ENCODE assay signal across 8 cellular contexts in the genomic region with DNA sequence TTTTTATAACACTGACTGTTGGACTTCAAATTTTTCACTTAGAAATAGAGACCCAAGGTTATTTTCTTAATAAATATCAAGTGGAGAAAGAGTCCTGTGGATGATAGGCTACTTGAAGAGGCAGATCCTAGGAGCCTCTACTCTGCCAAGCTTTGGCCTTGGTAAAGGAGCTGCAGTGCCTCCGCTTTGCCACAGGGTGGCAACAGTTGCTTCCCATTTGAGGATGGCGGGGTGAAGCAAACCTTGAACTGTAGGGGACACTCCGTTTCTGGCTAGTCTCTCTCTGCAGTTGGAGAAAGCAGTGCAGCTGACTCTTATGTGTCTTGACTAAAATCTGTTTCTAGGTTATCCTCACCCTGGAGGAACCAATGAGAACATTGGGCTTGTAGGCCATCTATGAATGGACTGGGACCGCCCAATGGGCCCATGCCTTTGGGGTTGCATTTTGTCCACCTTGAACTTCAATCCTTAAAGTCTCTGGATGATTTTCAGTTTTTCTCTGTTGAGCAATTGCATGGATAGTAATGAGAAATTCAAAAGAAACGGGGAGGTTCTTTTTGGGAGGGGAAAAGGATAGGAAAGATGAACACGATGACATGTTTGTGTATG.
DNase-seq lines count a peak whose midpoint lies in the region; ATAC-seq lines count a peak whose summit lies in the region.

No MANE protein-coding gene starts in this region.

- ATAC-seq in GM21423 (IDR thresholded peaks at IDR 0.05; ENCODE audit: unreplicated experiment) = peak; percentile 63

- DNase-seq in GDM1 (lab: John Stamatoyannopoulos, UW) (peak; percentile 45), KG1 (lab: John Stamatoyannopoulos, UW) (peak; percentile 26), T-helper 2 cell (peak in 3 of 5 experiments; percentile 9 to 66 (median 19)), T47D (ENCODE audit: low read depth in 1 of 2, low spot score in 1 of 2) (peak; percentile 50 to 81), kidney tubule cell (ENCODE audit: low spot score) (peak; percentile 71)
- DNase-seq in stimulated activated CD4-positive, alpha-beta T cell treated with anti-CD3 and anti-CD28 coated beads, TNF-alpha, amount 100 ng/mL, for 1 hour (ENCODE audit: low read depth in 3 of 3, low spot score in 1 of 3) = peak in 2 of 3 donors; percentile 4 to 9
- DNase-seq in effector CD8-positive, alpha-beta T cell (lab: John Stamatoyannopoulos, UW) = no peak

- in situ Hi-C loops in T47D (cut with HindIII; ENCODE audit: low pct_unique_long_range_greater_than_20kb, low sequenced_read_pairs) = no loop called here
